ENCODE assay signal across 21 cellular contexts in the genomic region with DNA sequence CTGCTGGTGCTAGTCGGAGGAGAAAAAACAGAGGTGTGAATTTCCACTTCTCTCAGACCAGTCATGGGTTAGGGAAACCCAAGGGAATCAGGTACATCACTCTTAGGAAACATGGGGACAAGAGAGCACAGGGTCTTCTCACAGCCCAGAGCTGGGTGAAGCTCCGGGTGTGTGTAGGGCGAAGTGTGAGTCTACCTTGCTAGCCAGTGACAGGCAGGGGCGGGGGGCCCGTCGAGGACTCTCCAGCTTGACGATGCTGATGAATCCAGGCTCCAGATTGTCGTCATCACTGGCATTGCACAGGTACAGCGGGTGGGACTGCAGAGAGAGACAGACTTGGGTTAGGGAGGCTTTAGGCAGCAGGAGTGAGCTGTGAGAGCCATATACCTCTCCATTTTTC.
"Had no signal": no experiment of that assay in that cellular context is flagged by ENCODE, and none has a peak within 500 bp of the region (broad histone marks: within the 10 kb centered on the region; RNA-seq: fewer than 3 reads in every experiment).

No MANE protein-coding gene starts in this region.

- H3K9ac ChIP-seq: parathyroid adenoma had no signal

- H3K36me3 ChIP-seq: gastrocnemius medialis, sigmoid colon, tibial artery, uterus had no signal

- H3K4me3 ChIP-seq: coronary artery, gastrocnemius medialis, mucosa of descending colon, sigmoid colon, tibial artery, uterus had no signal

- H3K4me3 Mint-ChIP-seq: activated CD4-positive, alpha-beta T cell treated with anti-CD3 and anti-CD28 coated beads, Interleukin-2, amount 10 ng/mL, durations not matched to agents 24 days and 14 days; activated T-cell treated with anti-CD3 and anti-CD28 coated beads, Interleukin-2, amount 50 U/mL, for 72 hours; brain had no signal

- H3K4me1 ChIP-seq: gastrocnemius medialis, sigmoid colon, tibial artery, uterus had no signal

- H3K4me1 Mint-ChIP-seq: activated CD4-positive, alpha-beta T cell treated with anti-CD3 and anti-CD28 coated beads, Interleukin-2, amount 10 ng/mL, durations not matched to agents 24 days and 14 days; brain had no signal

- H3K9me3 ChIP-seq: gastrocnemius medialis, mucosa of descending colon, sigmoid colon, tibial artery, uterus had no signal

- ATAC-seq: activated T-cell treated with anti-CD3 and anti-CD28 coated beads, Interleukin-2, amount 50 U/mL, for 72 hours; gastrocnemius medialis; naive thymus-derived CD8-positive, alpha-beta T cell had no signal

- H3K36me3 Mint-ChIP-seq: brain had no signal

- H3K9me3 Mint-ChIP-seq: activated CD4-positive, alpha-beta T cell treated with anti-CD3 and anti-CD28 coated beads, Interleukin-2, amount 10 ng/mL, durations not matched to agents 24 days and 14 days; activated T-cell treated with anti-CD3 and anti-CD28 coated beads, Interleukin-2, amount 50 U/mL, for 72 hours; brain; naive thymus-derived CD8-positive, alpha-beta T cell had no signal

- DNase-seq: activated CD4-positive, alpha-beta T cell treated with anti-CD3 and anti-CD28 coated beads, Interleukin-2, amount 10 ng/mL, durations not matched to agents 24 days and 14 days; activated gamma-delta T cell; activated T-cell treated with anti-CD3 and anti-CD28 coated beads, Interleukin-2, amount 50 U/mL, for 72 hours; anterior cingulate cortex; central memory CD4-positive, alpha-beta T cell; gastrocnemius medialis; head of caudate nucleus; mesenchymal stem cell; mucosa of descending colon; naive thymus-derived CD8-positive, alpha-beta T cell; sigmoid colon; stimulated activated CD4-positive, alpha-beta T cell treated with anti-CD3 and anti-CD28 coated beads, Interleukin-4, amount 100 ng/mL, for 4 hours; stimulated activated naive CD4-positive, alpha-beta T cell treated with Interleukin-2 at 50 U/mL for 16 hours; substantia nigra; T-helper 1 cell; T-helper 9 cell; tibial artery; uterus had no signal

- H3K27ac ChIP-seq: coronary artery, gastrocnemius medialis, parathyroid adenoma, sigmoid colon, tibial artery, uterus had no signal

- H3K27me3 ChIP-seq: gastrocnemius medialis, sigmoid colon, tibial artery, uterus had no signal

- H3K27me3 Mint-ChIP-seq: activated CD4-positive, alpha-beta T cell treated with anti-CD3 and anti-CD28 coated beads, Interleukin-2, amount 10 ng/mL, durations not matched to agents 24 days and 14 days; naive thymus-derived CD8-positive, alpha-beta T cell had no signal

- H3K27ac Mint-ChIP-seq: activated CD4-positive, alpha-beta T cell treated with anti-CD3 and anti-CD28 coated beads, Interleukin-2, amount 10 ng/mL, durations not matched to agents 24 days and 14 days; activated T-cell treated with anti-CD3 and anti-CD28 coated beads, Interleukin-2, amount 50 U/mL, for 72 hours; brain had no signal
